15 cellular contexts compared by ENCODE assay signal in the genomic region with DNA sequence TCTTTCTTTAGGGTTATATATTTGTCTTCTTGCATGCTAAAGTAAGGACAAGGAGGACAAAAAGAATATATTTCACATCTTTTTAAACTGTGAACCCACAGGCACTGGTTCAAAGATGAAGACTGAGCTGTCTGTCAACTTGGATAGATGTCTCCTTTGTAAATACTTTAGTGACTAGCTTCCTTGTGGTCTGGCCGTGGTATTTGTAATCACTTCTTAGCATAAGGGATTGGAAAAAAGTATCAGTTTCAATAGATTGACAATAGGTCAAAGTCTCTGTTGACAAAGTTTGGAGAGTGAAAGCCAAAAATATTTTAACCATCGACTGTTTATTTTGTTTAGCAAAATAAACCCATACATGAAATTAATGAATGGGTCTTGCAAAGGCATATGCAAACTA.
"Had no signal": no experiment of that assay in that cellular context is flagged by ENCODE, and none has a peak within 500 bp of the region (broad histone marks: within the 10 kb centered on the region; RNA-seq: fewer than 3 reads in every experiment).

No MANE protein-coding gene starts in this region.

- H3K36me3 ChIP-seq: ovary had no signal

- H3K4me3 ChIP-seq: ovary had no signal

- H3K27me3 Mint-ChIP-seq: brain; central memory CD8-positive, alpha-beta T cell had no signal

- H3K27ac ChIP-seq: foreskin keratinocyte, ovary had no signal

- DNase-seq: activated CD4-positive, alpha-beta T cell treated with anti-CD3 and anti-CD28 coated beads, Interleukin-2, amount 50 U/mL, for 1 hour; activated CD8-positive, alpha-beta memory T cell treated with anti-CD3 and anti-CD28 coated beads for 24 hours; activated gamma-delta T cell treated with Interleukin-2 at 50 U/mL for 16 hours; activated naive CD8-positive, alpha-beta T cell treated with anti-CD3 and anti-CD28 coated beads, Interleukin-2, amount 10 ng/mL, durations not matched to agents 7 days and 5 days; effector CD8-positive, alpha-beta T cell; foreskin keratinocyte; left ventricle myocardium superior; ovary; stimulated activated CD4-positive, alpha-beta T cell treated with anti-CD3 and anti-CD28 coated beads, Interleukin-1b, Interleukin-23, amount 100 ng/mL, for 48 hours had no signal

- H3K27ac Mint-ChIP-seq: activated naive CD8-positive, alpha-beta T cell treated with anti-CD3 and anti-CD28 coated beads, Interleukin-2, amount 10 ng/mL, durations not matched to agents 7 days and 5 days; memory B cell; natural killer cell treated with Interleukin-12 subunit alpha and Interleukin-12 subunit beta and Interleukin-15 and Interleukin-18, amount 100 ng/mL, for 72 hours had no signal

- H3K36me3 Mint-ChIP-seq: brain; memory B cell; natural killer cell treated with Interleukin-12 subunit alpha and Interleukin-12 subunit beta and Interleukin-15 and Interleukin-18, amount 100 ng/mL, for 72 hours had no signal

- H3K9me3 Mint-ChIP-seq: central memory CD8-positive, alpha-beta T cell had no signal

- H3K4me3 Mint-ChIP-seq: activated naive CD8-positive, alpha-beta T cell treated with anti-CD3 and anti-CD28 coated beads, Interleukin-2, amount 10 ng/mL, durations not matched to agents 7 days and 5 days; central memory CD8-positive, alpha-beta T cell; memory B cell; natural killer cell treated with Interleukin-12 subunit alpha and Interleukin-12 subunit beta and Interleukin-15 and Interleukin-18, amount 100 ng/mL, for 72 hours had no signal

- H3K9me3 ChIP-seq: ovary had no signal

- H3K27me3 ChIP-seq: foreskin keratinocyte, ovary had no signal

- ATAC-seq: activated CD4-positive, CD25-positive, alpha-beta regulatory T cell treated with anti-CD3 and anti-CD28 coated beads, Interleukin-2, amount 50 U/mL, for 24 hours; foreskin keratinocyte; left ventricle myocardium superior; natural killer cell treated with Interleukin-12 subunit alpha and Interleukin-12 subunit beta and Interleukin-15 and Interleukin-18, amount 100 ng/mL, for 72 hours; sciatic nerve had no signal

- H3K4me1 Mint-ChIP-seq: activated naive CD8-positive, alpha-beta T cell treated with anti-CD3 and anti-CD28 coated beads, Interleukin-2, amount 10 ng/mL, durations not matched to agents 7 days and 5 days; central memory CD8-positive, alpha-beta T cell; memory B cell had no signal
